Comparison of ENCODE assay signal across 19 cellular contexts in genomic region chr13:53242015-53242414, GRCh38.
A peak's percentile ranks its signal among the peaks of the same experiment; 100 is the strongest.
DNase-seq lines count a peak whose midpoint lies in the region.
"Had no signal": no experiment of that assay in that cellular context is flagged by ENCODE, and none has a peak within 500 bp of the region (broad histone marks: within the 10 kb centered on the region; RNA-seq: fewer than 3 reads in every experiment).

No MANE protein-coding gene starts in this region.

- H3K9me3 Mint-ChIP-seq in activated CD4-positive, alpha-beta T cell treated with anti-CD3 and anti-CD28 coated beads, Interleukin-2, amount 10 ng/mL, durations not matched to agents 24 days and 14 days: no peaks in the 10 kb centered on the region
- H3K9me3 Mint-ChIP-seq: CD4-positive, alpha-beta T cell; dendritic cell treated with granulocyte-macrophage colony-stimulating factor and Interleukin-4, amounts not matched to agents 40 ng/mL and 50 ng/mL, for 4 days had no signal

- no peaks in the 10 kb centered on the region for H3K27me3 Mint-ChIP-seq in activated CD4-positive, alpha-beta T cell treated with anti-CD3 and anti-CD28 coated beads, Interleukin-2, amount 10 ng/mL, durations not matched to agents 24 days and 14 days
- H3K27me3 Mint-ChIP-seq: brain; CD4-positive, alpha-beta T cell; dendritic cell treated with granulocyte-macrophage colony-stimulating factor and Interleukin-4, amounts not matched to agents 40 ng/mL and 50 ng/mL, for 4 days had no signal

- H3K4me3 Mint-ChIP-seq in activated CD4-positive, alpha-beta T cell treated with anti-CD3 and anti-CD28 coated beads, Interleukin-2, amount 10 ng/mL, durations not matched to agents 24 days and 14 days: no peak overlapping the region
- H3K4me3 Mint-ChIP-seq: activated naive CD8-positive, alpha-beta T cell; brain; CD4-positive, alpha-beta T cell; dendritic cell treated with granulocyte-macrophage colony-stimulating factor and Interleukin-4, amounts not matched to agents 40 ng/mL and 50 ng/mL, for 4 days had no signal

- intact Hi-C loops in activated CD4-positive, alpha-beta T cell treated with anti-CD3 and anti-CD28 coated beads, Interleukin-2, amount 10 ng/mL, durations not matched to agents 24 days and 14 days (cut with micrococcal nuclease): no loop called here

- H3K4me1 Mint-ChIP-seq in activated CD4-positive, alpha-beta T cell treated with anti-CD3 and anti-CD28 coated beads, Interleukin-2, amount 10 ng/mL, durations not matched to agents 24 days and 14 days: no peaks in the 10 kb centered on the region

- H3K27ac Mint-ChIP-seq in activated CD4-positive, alpha-beta T cell treated with anti-CD3 and anti-CD28 coated beads, Interleukin-2, amount 10 ng/mL, durations not matched to agents 24 days and 14 days: no peak overlapping the region
- H3K27ac Mint-ChIP-seq: activated naive CD8-positive, alpha-beta T cell; CD4-positive, alpha-beta T cell; dendritic cell treated with granulocyte-macrophage colony-stimulating factor and Interleukin-4, amounts not matched to agents 40 ng/mL and 50 ng/mL, for 4 days had no signal

- peak; percentile 62 for DNase-seq in DMS79 treated with DMSO at 0.1 percent for 48 hours (lab: John Stamatoyannopoulos, UW)
- DNase-seq in NCI-H187 (lab: John Stamatoyannopoulos, UW): peak; percentile 69 to 89
- DNase-seq in NCI-H510A treated with DMSO at 0.1 percent for 48 hours (lab: John Stamatoyannopoulos, UW): peak; percentile 80
- DNase-seq in left kidney (ENCODE audit: low read depth, low spot score): peak; percentile 66
- DNase-seq in HK-2 (ENCODE audit: unreplicated experiment): no peak
- no peak for DNase-seq in activated CD4-positive, alpha-beta T cell treated with anti-CD3 and anti-CD28 coated beads, Interleukin-2, amount 10 ng/mL, durations not matched to agents 24 days and 14 days
- no peak for DNase-seq in cerebellar nuclear complex (lab: John Stamatoyannopoulos, UW)
- DNase-seq: activated CD4-positive, CD25-positive, alpha-beta regulatory T cell treated with anti-CD3 and anti-CD28 coated beads, Interleukin-2, amount 50 U/mL, for 72 hours; activated CD8-positive, alpha-beta memory T cell treated with anti-CD3 and anti-CD28 coated beads for 24 hours; CD4-positive, alpha-beta T cell; EL; lower lobe of right lung; right cardiac atrium; RPMI8226; stimulated activated CD4-positive, alpha-beta T cell treated with anti-CD3 and anti-CD28 coated beads, Interleukin-15, amount 100 ng/mL, for 24 hours; T1000 had no signal

- no peaks in the 10 kb centered on the region for H3K36me3 Mint-ChIP-seq in activated CD4-positive, alpha-beta T cell treated with anti-CD3 and anti-CD28 coated beads, Interleukin-2, amount 10 ng/mL, durations not matched to agents 24 days and 14 days (ENCODE audit: low read depth)
- H3K36me3 Mint-ChIP-seq: activated naive CD8-positive, alpha-beta T cell; brain had no signal

Comparison
In these comparisons a context has a peak if more than half of its experiments do, and no peak if none do; other contexts are left out.
1. DNase-seq: peak in DMS79 treated with DMSO at 0.1 percent for 48 hours (single experiment), NCI-H187 (2 of 2), NCI-H510A treated with DMSO at 0.1 percent for 48 hours (single experiment) and left kidney (single experiment); none in HK-2 (single experiment), activated CD4-positive, alpha-beta T cell treated with anti-CD3 and anti-CD28 coated beads, Interleukin-2, amount 10 ng/mL, durations not matched to agents 24 days and 14 days (single experiment) and cerebellar nuclear complex (0 of 2).